In genomic region chr6:139375239-139376053, GRCh38 we compare ENCODE assay signal across 8 cellular contexts. TPM values are rescaled to one million over a fixed set of nuclear protein-coding genes. Genes with fewer than 3 reads are reported as not detected.
DNase-seq lines count a peak whose midpoint lies in the region; ATAC-seq and TF ChIP-seq lines count a peak whose summit lies in the region.

No MANE protein-coding gene starts in this region.

- TF ChIP-seq CTCF in choroid plexus epithelial cell (conservative IDR thresholded peaks at IDR 0.05; ENCODE audit: low read depth, low read length): no peak

- ATAC-seq in HG03432 (IDR thresholded peaks at IDR 0.05; ENCODE audit: unreplicated experiment) (peak; percentile 58), left colon (peak; percentile 76)

- peak; percentile 99 for DNase-seq in AML-193 (lab: John Stamatoyannopoulos, UW)
- peak; percentile 86 for DNase-seq in NCI-H510A (lab: John Stamatoyannopoulos, UW)
- DNase-seq in activated CD4-positive, alpha-beta T cell treated with anti-CD3 and anti-CD28 coated beads for 24 hours (ENCODE audit: low read depth in 2 of 2): peak; percentile 73 to 74
- peak; percentile 99 for DNase-seq in choroid plexus epithelial cell (ENCODE audit: low read depth)
- peak; percentile 92 to 96 for DNase-seq in left colon
- DNase-seq in stimulated activated CD4-positive, alpha-beta T cell treated with anti-CD3 and anti-CD28 coated beads, Interleukin-1b, Interleukin-23, amount 100 ng/mL, for 4 hours (ENCODE audit: low read depth in 2 of 2): peak; percentile 78 to 79

- peak; percentile 45 for TF ChIP-seq POLR2A in GM19193 (IDR thresholded peaks at IDR 0.05; ENCODE audit: extremely low read depth, insufficient read depth, insufficient read length)

- intact Hi-C loops in left colon (cut with DNase I, micrococcal nuclease): loop anchor here in 1 of 2 donors (10.0 kb wide), 2 partner anchors 219 to 479 kb away; no protein-coding TSS in a partner anchor

- peak overlapping the region; percentile 92 for H3K4me3 ChIP-seq in choroid plexus epithelial cell (ENCODE audit: low read depth, low read length)

RNA-seq across cellular contexts. Expression of gene CITED2, which starts 1.0 kb away (rescaled TPM):
- 100 to 1,000 TPM in 1 of 2 donors, 10 to 100 TPM in 1; 75.0 to 109 TPM for total RNA-seq in left colon

Comparison
In these comparisons a context has a peak if more than half of its experiments do, and no peak if none do; other contexts are left out.
1. Peak in every context shown above with its lines: DNase-seq, ATAC-seq and H3K4me3 ChIP-seq.